In the genomic region with DNA sequence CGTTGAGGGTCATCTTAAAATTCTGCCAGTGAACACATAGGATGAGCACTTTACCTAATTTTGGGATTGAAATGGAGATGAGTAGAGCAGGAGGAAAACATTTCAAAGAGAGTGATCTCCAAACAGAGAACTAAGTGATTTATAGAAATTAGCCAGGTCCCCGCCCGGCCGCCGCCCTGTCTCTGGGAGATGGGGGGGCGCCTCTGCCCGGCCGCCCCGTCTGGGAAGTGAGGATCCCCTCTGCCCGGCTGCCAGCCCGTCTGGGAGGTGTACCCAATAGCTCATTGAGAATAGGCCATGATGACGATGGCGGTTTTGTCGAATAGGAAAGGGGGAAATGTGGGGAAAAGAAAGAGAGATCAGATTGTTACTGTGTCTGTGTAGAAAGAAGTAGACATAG, we compare ENCODE assay signal across 40 cellular contexts.
"Had no signal": no experiment of that assay in that cellular context is flagged by ENCODE, and none has a peak within 500 bp of the region (broad histone marks: within the 10 kb centered on the region; RNA-seq: fewer than 3 reads in every experiment).

No MANE protein-coding gene starts in this region.

- FAIRE-seq: astrocyte, bronchial epithelial cell had no signal

- H3K9me3 ChIP-seq: adrenal gland, ascending aorta, body of pancreas, breast epithelium had no signal

- H3K27ac Mint-ChIP-seq: activated naive CD4-positive, alpha-beta T cell treated with anti-CD3 and anti-CD28 coated beads for 36 hours; activated naive CD4-positive, alpha-beta T cell treated with anti-CD3 and anti-CD28 coated beads, Interleukin-2, amount 10 ng/mL, durations not matched to agents 7 days and 5 days; activated naive CD4-positive, alpha-beta T cell treated with anti-CD3 and anti-CD28 coated beads, Interleukin-2, amount 50 U/mL, for 24 hours; activated naive CD4-positive, alpha-beta T cell treated with anti-CD3 and anti-CD28 coated beads, Interleukin-2, amount 50 U/mL, for 72 hours; activated naive CD8-positive, alpha-beta T cell; activated naive CD8-positive, alpha-beta T cell treated with anti-CD3 and anti-CD28 coated beads for 36 hours; activated naive CD8-positive, alpha-beta T cell treated with anti-CD3 and anti-CD28 coated beads, Interleukin-2, amount 10 ng/mL, durations not matched to agents 7 days and 5 days; activated naive CD8-positive, alpha-beta T cell treated with anti-CD3 and anti-CD28 coated beads, Interleukin-2, amount 50 U/mL, for 24 hours; activated T-cell treated with anti-CD3 and anti-CD28 coated beads, Interleukin-2, amount 50 U/mL, for 24 hours; activated T-cell treated with anti-CD3 and anti-CD28 coated beads, Interleukin-2, amount 50 U/mL, for 72 hours; activated T-helper 17 cell treated with anti-CD3 and anti-CD28 coated beads, Interleukin-2, amount 50 U/mL, for 72 hours; activated T-helper 2 cell treated with anti-CD3 and anti-CD28 coated beads, Interferon-gamma antibody, Interleukin-2, Interleukin-4, amounts not matched to agents 10 μg/mL and 5 μg/mL and 100 μg/mL, durations not matched to agents 14 hours and 24 hours and 36 hours; brain had no signal

- H3K36me3 Mint-ChIP-seq: activated naive CD4-positive, alpha-beta T cell treated with anti-CD3 and anti-CD28 coated beads, Interleukin-2, amount 10 ng/mL, durations not matched to agents 7 days and 5 days; activated naive CD4-positive, alpha-beta T cell treated with anti-CD3 and anti-CD28 coated beads, Interleukin-2, amount 50 U/mL, for 24 hours; activated naive CD4-positive, alpha-beta T cell treated with anti-CD3 and anti-CD28 coated beads, Interleukin-2, amount 50 U/mL, for 72 hours; activated naive CD8-positive, alpha-beta T cell; activated naive CD8-positive, alpha-beta T cell treated with anti-CD3 and anti-CD28 coated beads for 36 hours; activated naive CD8-positive, alpha-beta T cell treated with anti-CD3 and anti-CD28 coated beads, Interleukin-2, amount 10 ng/mL, durations not matched to agents 7 days and 5 days; brain had no signal

- H3K27ac ChIP-seq: adrenal gland, ascending aorta, body of pancreas, brain microvascular endothelial cell, breast epithelium, cardiac muscle cell had no signal

- DNase-seq: activated effector memory CD4-positive, alpha-beta T cell treated with anti-CD3 and anti-CD28 coated beads, Interleukin-2, amount 50 U/mL, for 16 hours; activated effector memory CD4-positive, alpha-beta T cell treated with Interleukin-2 at 50 U/mL for 16 hours; activated gamma-delta T cell; activated gamma-delta T cell treated with Interleukin-2 at 50 U/mL for 16 hours; activated naive CD4-positive, alpha-beta T cell; activated naive CD4-positive, alpha-beta T cell treated with anti-CD3 and anti-CD28 coated beads for 36 hours; activated naive CD4-positive, alpha-beta T cell treated with anti-CD3 and anti-CD28 coated beads, Interleukin-2, amount 10 ng/mL, durations not matched to agents 7 days and 5 days; activated naive CD4-positive, alpha-beta T cell treated with anti-CD3 and anti-CD28 coated beads, Interleukin-2, amount 50 U/mL, for 16 hours; activated naive CD4-positive, alpha-beta T cell treated with Interleukin-2 at 50 U/mL for 16 hours; activated naive CD8-positive, alpha-beta T cell treated with anti-CD3 and anti-CD28 coated beads for 36 hours; activated naive CD8-positive, alpha-beta T cell treated with anti-CD3 and anti-CD28 coated beads, Interleukin-2, amount 10 ng/mL, durations not matched to agents 7 days and 5 days; activated naive CD8-positive, alpha-beta T cell treated with anti-CD3 and anti-CD28 coated beads, Interleukin-2, amount 50 U/mL, for 24 hours; activated T-cell treated with anti-CD3 and anti-CD28 coated beads for 4 hours; activated T-cell treated with anti-CD3 and anti-CD28 coated beads, Interleukin-2, amount 50 U/mL, for 1 hour; activated T-cell treated with anti-CD3 and anti-CD28 coated beads, Interleukin-2, amount 50 U/mL, for 24 hours; activated T-cell treated with anti-CD3 and anti-CD28 coated beads, Interleukin-2, amount 50 U/mL, for 4 hours; activated T-cell treated with anti-CD3 and anti-CD28 coated beads, Interleukin-2, amount 50 U/mL, for 48 hours; activated T-cell treated with anti-CD3 and anti-CD28 coated beads, Interleukin-2, amount 50 U/mL, for 72 hours; adrenal gland; amniotic stem cell; amygdala; anterior cingulate cortex; aorta; body of pancreas; brain microvascular endothelial cell; caudate nucleus; central memory CD4-positive, alpha-beta T cell; cerebellar nuclear complex had no signal

- H3K27me3 Mint-ChIP-seq: activated naive CD4-positive, alpha-beta T cell treated with anti-CD3 and anti-CD28 coated beads, Interleukin-2, amount 10 ng/mL, durations not matched to agents 7 days and 5 days; activated naive CD4-positive, alpha-beta T cell treated with anti-CD3 and anti-CD28 coated beads, Interleukin-2, amount 50 U/mL, for 24 hours; activated T-cell treated with anti-CD3 and anti-CD28 coated beads, Interleukin-2, amount 50 U/mL, for 24 hours; central memory CD8-positive, alpha-beta T cell had no signal

- H3K4me1 Mint-ChIP-seq: activated naive CD4-positive, alpha-beta T cell treated with anti-CD3 and anti-CD28 coated beads, Interleukin-2, amount 10 ng/mL, durations not matched to agents 7 days and 5 days; activated naive CD4-positive, alpha-beta T cell treated with anti-CD3 and anti-CD28 coated beads, Interleukin-2, amount 50 U/mL, for 24 hours; activated naive CD8-positive, alpha-beta T cell treated with anti-CD3 and anti-CD28 coated beads for 36 hours; activated naive CD8-positive, alpha-beta T cell treated with anti-CD3 and anti-CD28 coated beads, Interleukin-2, amount 10 ng/mL, durations not matched to agents 7 days and 5 days; activated naive CD8-positive, alpha-beta T cell treated with anti-CD3 and anti-CD28 coated beads, Interleukin-2, amount 50 U/mL, for 24 hours; activated T-helper 17 cell treated with anti-CD3 and anti-CD28 coated beads, Interleukin-2, amount 50 U/mL, for 72 hours; central memory CD8-positive, alpha-beta T cell had no signal

- H3K9me3 Mint-ChIP-seq: activated naive CD4-positive, alpha-beta T cell treated with anti-CD3 and anti-CD28 coated beads for 36 hours; activated naive CD4-positive, alpha-beta T cell treated with anti-CD3 and anti-CD28 coated beads, Interleukin-2, amount 10 ng/mL, durations not matched to agents 7 days and 5 days; activated naive CD4-positive, alpha-beta T cell treated with anti-CD3 and anti-CD28 coated beads, Interleukin-2, amount 50 U/mL, for 24 hours; activated naive CD8-positive, alpha-beta T cell treated with anti-CD3 and anti-CD28 coated beads for 36 hours; activated T-cell treated with anti-CD3 and anti-CD28 coated beads, Interleukin-2, amount 50 U/mL, for 24 hours; activated T-cell treated with anti-CD3 and anti-CD28 coated beads, Interleukin-2, amount 50 U/mL, for 4 hours; activated T-cell treated with anti-CD3 and anti-CD28 coated beads, Interleukin-2, amount 50 U/mL, for 72 hours; activated T-helper 2 cell treated with anti-CD3 and anti-CD28 coated beads, Interferon-gamma antibody, Interleukin-2, Interleukin-4, amounts not matched to agents 10 μg/mL and 5 μg/mL and 100 μg/mL, durations not matched to agents 14 hours and 24 hours and 36 hours had no signal

- H3K4me1 ChIP-seq: adrenal gland, ascending aorta, body of pancreas, breast epithelium had no signal

- H3K4me3 Mint-ChIP-seq: activated naive CD4-positive, alpha-beta T cell treated with anti-CD3 and anti-CD28 coated beads for 36 hours; activated naive CD4-positive, alpha-beta T cell treated with anti-CD3 and anti-CD28 coated beads, Interleukin-2, amount 10 ng/mL, durations not matched to agents 7 days and 5 days; activated naive CD4-positive, alpha-beta T cell treated with anti-CD3 and anti-CD28 coated beads, Interleukin-2, amount 50 U/mL, for 24 hours; activated naive CD8-positive, alpha-beta T cell; activated naive CD8-positive, alpha-beta T cell treated with anti-CD3 and anti-CD28 coated beads for 36 hours; activated naive CD8-positive, alpha-beta T cell treated with anti-CD3 and anti-CD28 coated beads, Interleukin-2, amount 10 ng/mL, durations not matched to agents 7 days and 5 days; activated naive CD8-positive, alpha-beta T cell treated with anti-CD3 and anti-CD28 coated beads, Interleukin-2, amount 50 U/mL, for 24 hours; activated T-cell treated with anti-CD3 and anti-CD28 coated beads, Interleukin-2, amount 50 U/mL, for 24 hours; activated T-cell treated with anti-CD3 and anti-CD28 coated beads, Interleukin-2, amount 50 U/mL, for 4 hours; activated T-cell treated with anti-CD3 and anti-CD28 coated beads, Interleukin-2, amount 50 U/mL, for 72 hours; activated T-helper 17 cell treated with anti-CD3 and anti-CD28 coated beads, Interleukin-2, amount 50 U/mL, for 72 hours; brain; central memory CD8-positive, alpha-beta T cell had no signal

- H3K36me3 ChIP-seq: adrenal gland, ascending aorta, brain microvascular endothelial cell, breast epithelium, cardiac muscle cell had no signal

- H3K4me3 ChIP-seq: adrenal gland, ascending aorta, body of pancreas, breast epithelium, cardiac muscle cell had no signal
